In genomic region chr6:45457141-45457540, GRCh38 we compare ENCODE assay signal across 29 cellular contexts.
"Had no signal": no experiment of that assay in that cellular context is flagged by ENCODE, and none has a peak within 500 bp of the region (broad histone marks: within the 10 kb centered on the region; RNA-seq: fewer than 3 reads in every experiment).

No MANE protein-coding gene starts in this region.

- H3K4me3 Mint-ChIP-seq: activated CD8-positive, alpha-beta T cell treated with anti-CD3 and anti-CD28 coated beads for 36 hours; activated naive CD4-positive, alpha-beta T cell treated with anti-CD3 and anti-CD28 coated beads for 36 hours; activated naive CD8-positive, alpha-beta T cell treated with anti-CD3 and anti-CD28 coated beads, Interleukin-2, amount 10 ng/mL, durations not matched to agents 7 days and 5 days; activated T-helper 1 cell treated with anti-CD3 and anti-CD28 coated beads, Interleukin-12 subunit alpha, Interleukin-12 subunit beta, Interleukin-2, Interleukin-4 antibody, amounts not matched to agents 30 ng/mL and 10 ng/mL and 1 ng/mL, durations not matched to agents 14 hours and 24 hours and 36 hours; WTC11 had no signal

- H3K27ac ChIP-seq: breast epithelium, coronary artery, SK-N-MC had no signal

- H3K4me1 ChIP-seq: breast epithelium had no signal

- H3K9me3 Mint-ChIP-seq: activated CD8-positive, alpha-beta T cell treated with anti-CD3 and anti-CD28 coated beads for 36 hours; activated naive CD4-positive, alpha-beta T cell treated with anti-CD3 and anti-CD28 coated beads for 36 hours; activated naive CD8-positive, alpha-beta T cell treated with anti-CD3 and anti-CD28 coated beads, Interleukin-2, amount 10 ng/mL, durations not matched to agents 7 days and 5 days; activated T-helper 1 cell treated with anti-CD3 and anti-CD28 coated beads, Interleukin-12 subunit alpha, Interleukin-12 subunit beta, Interleukin-2, Interleukin-4 antibody, amounts not matched to agents 30 ng/mL and 10 ng/mL and 1 ng/mL, durations not matched to agents 14 hours and 24 hours and 36 hours; WTC11 had no signal

- H3K36me3 Mint-ChIP-seq: WTC11 had no signal

- H3K27ac Mint-ChIP-seq: activated CD8-positive, alpha-beta T cell treated with anti-CD3 and anti-CD28 coated beads for 36 hours; activated naive CD4-positive, alpha-beta T cell treated with anti-CD3 and anti-CD28 coated beads for 36 hours; activated naive CD8-positive, alpha-beta T cell treated with anti-CD3 and anti-CD28 coated beads, Interleukin-2, amount 10 ng/mL, durations not matched to agents 7 days and 5 days; activated T-helper 1 cell treated with anti-CD3 and anti-CD28 coated beads, Interleukin-12 subunit alpha, Interleukin-12 subunit beta, Interleukin-2, Interleukin-4 antibody, amounts not matched to agents 30 ng/mL and 10 ng/mL and 1 ng/mL, durations not matched to agents 14 hours and 24 hours and 36 hours; WTC11 had no signal

- DNase-seq: activated CD4-positive, CD25-positive, alpha-beta regulatory T cell treated with anti-CD3 and anti-CD28 coated beads, Interleukin-2, amount 50 U/mL, for 72 hours; activated CD8-positive, alpha-beta memory T cell treated with anti-CD3 and anti-CD28 coated beads, Interleukin-2, amount 50 U/mL, for 4 hours; activated CD8-positive, alpha-beta T cell treated with anti-CD3 and anti-CD28 coated beads for 36 hours; activated gamma-delta T cell; activated naive CD4-positive, alpha-beta T cell treated with anti-CD3 and anti-CD28 coated beads for 36 hours; activated naive CD8-positive, alpha-beta T cell treated with anti-CD3 and anti-CD28 coated beads, Interleukin-2, amount 10 ng/mL, durations not matched to agents 7 days and 5 days; activated T-cell treated with anti-CD3 and anti-CD28 coated beads, Interleukin-2, amount 50 U/mL, for 1 hour; aorta; central memory CD4-positive, alpha-beta T cell; KBM-7; NCI-H1092; NCI-H1417; NCI-H2029; NCI-H2107; NCI-H2171 treated with DMSO at 0.1 percent for 48 hours; NCI-H226; NCI-H526; NCI-H774; OCI-M1; RPMI8226; T-helper 1 cell; T-helper 9 cell had no signal

- H3K4me3 ChIP-seq: breast epithelium, coronary artery, SK-N-MC had no signal

- H3K27me3 Mint-ChIP-seq: activated CD8-positive, alpha-beta T cell treated with anti-CD3 and anti-CD28 coated beads for 36 hours; activated naive CD8-positive, alpha-beta T cell treated with anti-CD3 and anti-CD28 coated beads, Interleukin-2, amount 10 ng/mL, durations not matched to agents 7 days and 5 days had no signal

- H3K27me3 ChIP-seq: breast epithelium had no signal

- ATAC-seq: activated CD8-positive, alpha-beta T cell treated with anti-CD3 and anti-CD28 coated beads for 36 hours; Panc1; Right ventricle myocardium inferior; WTC11 had no signal

- H3K9me3 ChIP-seq: breast epithelium had no signal

- H3K36me3 ChIP-seq: breast epithelium had no signal
